1 cellular context compared by ENCODE assay signal in genomic region chr12:107351716-107352115, GRCh38.
TF ChIP-seq lines count a peak whose summit lies in the region.

No MANE protein-coding gene starts in this region.

TF ChIP-seq in WTC11, 78 proteins besides CTCF, POLR2A, EP300 and RAD21 (continued from another document):
- no peak for TF ChIP-seq ZNF532 (CRISPR knock-in tag; IDR thresholded peaks at IDR 0.05; ENCODE audit: borderline replicate concordance)
- TF ChIP-seq ZNF425 (CRISPR knock-in tag; conservative IDR thresholded peaks at IDR 0.05), result no peak
- no peak for TF ChIP-seq NR1H2 (CRISPR knock-in tag; IDR thresholded peaks at IDR 0.05)
- TF ChIP-seq PREB (CRISPR knock-in tag; IDR thresholded peaks at IDR 0.05; ENCODE audit: borderline replicate concordance), result no peak
- no peak for TF ChIP-seq HMGXB4 (CRISPR knock-in tag; IDR thresholded peaks at IDR 0.05)
- TF ChIP-seq, protein P1, sequence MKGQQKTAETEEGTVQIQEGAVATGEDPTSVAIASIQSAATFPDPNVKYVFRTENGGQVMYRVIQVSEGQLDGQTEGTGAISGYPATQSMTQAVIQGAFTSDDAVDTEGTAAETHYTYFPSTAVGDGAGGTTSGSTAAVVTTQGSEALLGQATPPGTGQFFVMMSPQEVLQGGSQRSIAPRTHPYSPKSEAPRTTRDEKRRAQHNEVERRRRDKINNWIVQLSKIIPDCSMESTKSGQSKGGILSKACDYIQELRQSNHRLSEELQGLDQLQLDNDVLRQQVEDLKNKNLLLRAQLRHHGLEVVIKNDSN (CRISPR knock-in tag; IDR thresholded peaks at IDR 0.05), result no peak
